1 cellular context compared by ENCODE assay signal in genomic region chr2:236164983-236165301, GRCh38.
TF ChIP-seq lines count a peak whose summit lies in the region.

No MANE protein-coding gene starts in this region.

TF ChIP-seq in WTC11, 78 proteins besides CTCF, POLR2A, EP300 and RAD21 (continued from another document):
- TF ChIP-seq ELF4 (CRISPR knock-in tag; IDR thresholded peaks at IDR 0.05; ENCODE audit: low read depth) = no peak
